Comparison of ENCODE assay signal across 1 cellular context in the genomic region with DNA sequence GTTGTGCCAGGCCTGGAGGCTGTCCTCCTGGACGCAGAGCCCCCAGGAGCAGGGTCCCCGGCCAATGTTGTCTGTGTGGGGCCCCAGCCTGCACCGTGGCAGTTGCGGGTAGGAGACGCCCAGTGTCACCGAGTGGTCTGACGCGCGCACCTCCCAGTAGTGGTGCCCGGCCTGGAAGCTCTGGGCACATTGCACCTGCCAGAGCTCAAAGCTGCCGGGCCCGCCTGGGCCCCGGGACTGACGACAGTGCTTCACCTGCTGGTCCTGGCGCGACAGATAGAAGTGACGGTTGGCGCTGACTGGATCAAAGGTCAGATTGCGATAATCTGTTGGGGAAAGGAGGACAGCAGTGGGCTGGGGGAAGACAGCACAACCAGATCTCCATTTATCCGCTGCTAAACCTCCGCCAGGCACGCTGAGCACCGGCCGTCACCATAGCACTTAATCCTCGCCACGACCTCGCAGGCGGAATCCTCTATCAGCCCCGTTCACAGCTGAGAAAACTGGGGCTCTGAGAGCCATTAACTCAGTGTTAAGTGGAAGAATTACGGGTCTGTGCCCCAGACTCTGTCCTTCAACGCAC.
TF ChIP-seq lines count a peak whose summit lies in the region.

No MANE protein-coding gene starts in this region.

TF ChIP-seq in HepG2, 621 proteins besides CTCF, POLR2A, EP300 and RAD21 (continued from another document and continues in another):
- TF ChIP-seq, protein P1, sequence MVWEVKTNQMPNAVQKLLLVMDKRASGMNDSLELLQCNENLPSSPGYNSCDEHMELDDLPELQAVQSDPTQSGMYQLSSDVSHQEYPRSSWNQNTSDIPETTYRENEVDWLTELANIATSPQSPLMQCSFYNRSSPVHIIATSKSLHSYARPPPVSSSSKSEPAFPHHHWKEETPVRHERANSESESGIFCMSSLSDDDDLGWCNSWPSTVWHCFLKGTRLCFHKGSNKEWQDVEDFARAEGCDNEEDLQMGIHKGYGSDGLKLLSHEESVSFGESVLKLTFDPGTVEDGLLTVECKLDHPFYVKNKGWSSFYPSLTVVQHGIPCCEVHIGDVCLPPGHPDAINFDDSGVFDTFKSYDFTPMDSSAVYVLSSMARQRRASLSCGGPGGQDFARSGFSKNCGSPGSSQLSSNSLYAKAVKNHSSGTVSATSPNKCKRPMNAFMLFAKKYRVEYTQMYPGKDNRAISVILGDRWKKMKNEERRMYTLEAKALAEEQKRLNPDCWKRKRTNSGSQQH (CRISPR knock-in tag; IDR thresholded peaks at IDR 0.05; ENCODE audit: low read depth), result no peak
- no peak for TF ChIP-seq ZKSCAN8 (CRISPR knock-in tag; IDR thresholded peaks at IDR 0.05; ENCODE audit: borderline replicate concordance)
- no peak for TF ChIP-seq NFKBIZ (CRISPR knock-in tag; IDR thresholded peaks at IDR 0.05)
- TF ChIP-seq HES4 (CRISPR knock-in tag; IDR thresholded peaks at IDR 0.05; ENCODE audit: borderline replicate concordance), result no peak
- TF ChIP-seq MBD4 (IDR thresholded peaks at IDR 0.05; ENCODE audit: borderline replicate concordance, low read length), result no peak
- no peak for TF ChIP-seq AGO1 (IDR thresholded peaks at IDR 0.05; ENCODE audit: low read depth, low read length, poor library complexity, severe bottlenecking)
- TF ChIP-seq MEIS1 (CRISPR knock-in tag; IDR thresholded peaks at IDR 0.05; ENCODE audit: borderline replicate concordance), result no peak
- TF ChIP-seq ZNF670 (CRISPR knock-in tag; IDR thresholded peaks at IDR 0.05; ENCODE audit: borderline replicate concordance), result no peak
- TF ChIP-seq, protein P2, sequence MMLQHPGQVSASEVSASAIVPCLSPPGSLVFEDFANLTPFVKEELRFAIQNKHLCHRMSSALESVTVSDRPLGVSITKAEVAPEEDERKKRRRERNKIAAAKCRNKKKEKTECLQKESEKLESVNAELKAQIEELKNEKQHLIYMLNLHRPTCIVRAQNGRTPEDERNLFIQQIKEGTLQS (CRISPR knock-in tag; IDR thresholded peaks at IDR 0.05), result no peak
- TF ChIP-seq, protein P3, sequence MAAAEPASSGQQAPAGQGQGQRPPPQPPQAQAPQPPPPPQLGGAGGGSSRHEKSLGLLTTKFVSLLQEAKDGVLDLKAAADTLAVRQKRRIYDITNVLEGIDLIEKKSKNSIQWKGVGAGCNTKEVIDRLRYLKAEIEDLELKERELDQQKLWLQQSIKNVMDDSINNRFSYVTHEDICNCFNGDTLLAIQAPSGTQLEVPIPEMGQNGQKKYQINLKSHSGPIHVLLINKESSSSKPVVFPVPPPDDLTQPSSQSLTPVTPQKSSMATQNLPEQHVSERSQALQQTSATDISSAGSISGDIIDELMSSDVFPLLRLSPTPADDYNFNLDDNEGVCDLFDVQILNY (CRISPR knock-in tag; conservative IDR thresholded peaks at IDR 0.05), result no peak
- TF ChIP-seq NFYB (CRISPR knock-in tag; IDR thresholded peaks at IDR 0.05), result no peak
- no peak for TF ChIP-seq CENPT (CRISPR knock-in tag; IDR thresholded peaks at IDR 0.05; ENCODE audit: low read depth)
- TF ChIP-seq RBFOX2 (IDR thresholded peaks at IDR 0.05; ENCODE audit: low read depth, low read length), result peak; percentile 59; the same call in 1 of the 2 replicates
- no peak for TF ChIP-seq AGO2 (optimal IDR thresholded peaks at IDR 0.05; ENCODE audit: low read depth, low read length)
- no peak for TF ChIP-seq SRSF1 (optimal IDR thresholded peaks at IDR 0.05; ENCODE audit: low read depth, low read length)
- TF ChIP-seq, protein P4, sequence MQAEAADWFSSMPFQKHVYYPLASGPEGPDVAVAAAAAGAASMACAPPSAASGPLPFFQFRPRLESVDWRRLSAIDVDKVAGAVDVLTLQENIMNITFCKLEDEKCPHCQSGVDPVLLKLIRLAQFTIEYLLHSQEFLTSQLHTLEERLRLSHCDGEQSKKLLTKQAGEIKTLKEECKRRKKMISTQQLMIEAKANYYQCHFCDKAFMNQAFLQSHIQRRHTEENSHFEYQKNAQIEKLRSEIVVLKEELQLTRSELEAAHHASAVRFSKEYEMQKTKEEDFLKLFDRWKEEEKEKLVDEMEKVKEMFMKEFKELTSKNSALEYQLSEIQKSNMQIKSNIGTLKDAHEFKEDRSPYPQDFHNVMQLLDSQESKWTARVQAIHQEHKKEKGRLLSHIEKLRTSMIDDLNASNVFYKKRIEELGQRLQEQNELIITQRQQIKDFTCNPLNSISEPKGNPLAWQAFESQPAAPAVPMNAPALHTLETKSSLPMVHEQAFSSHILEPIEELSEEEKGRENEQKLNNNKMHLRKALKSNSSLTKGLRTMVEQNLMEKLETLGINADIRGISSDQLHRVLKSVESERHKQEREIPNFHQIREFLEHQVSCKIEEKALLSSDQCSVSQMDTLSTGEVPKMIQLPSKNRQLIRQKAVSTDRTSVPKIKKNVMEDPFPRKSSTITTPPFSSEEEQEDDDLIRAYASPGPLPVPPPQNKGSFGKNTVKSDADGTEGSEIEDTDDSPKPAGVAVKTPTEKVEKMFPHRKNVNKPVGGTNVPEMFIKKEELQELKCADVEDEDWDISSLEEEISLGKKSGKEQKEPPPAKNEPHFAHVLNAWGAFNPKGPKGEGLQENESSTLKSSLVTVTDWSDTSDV (CRISPR knock-in tag; IDR thresholded peaks at IDR 0.05), result no peak
- TF ChIP-seq, protein P5, sequence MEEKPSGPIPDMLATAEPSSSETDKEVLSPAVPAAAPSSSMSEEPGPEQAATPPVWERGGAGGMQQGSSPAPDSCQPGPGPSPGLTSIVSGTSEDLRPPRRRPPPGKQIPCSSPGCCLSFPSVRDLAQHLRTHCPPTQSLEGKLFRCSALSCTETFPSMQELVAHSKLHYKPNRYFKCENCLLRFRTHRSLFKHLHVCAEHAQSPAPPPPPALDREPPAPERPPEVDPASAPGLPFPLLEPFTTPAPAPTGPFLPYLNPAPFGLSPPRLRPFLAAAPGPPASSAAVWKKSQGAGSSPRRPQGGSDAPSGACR (CRISPR knock-in tag; IDR thresholded peaks at IDR 0.05), result peak; percentile 15; the same call in 1 of the 2 replicates
- TF ChIP-seq ZFP82 (CRISPR knock-in tag; IDR thresholded peaks at IDR 0.05; ENCODE audit: borderline replicate concordance), result no peak
- no peak for TF ChIP-seq ZC3H13 (CRISPR knock-in tag; IDR thresholded peaks at IDR 0.05)
- no peak for TF ChIP-seq ZSCAN12 (CRISPR knock-in tag; IDR thresholded peaks at IDR 0.05)
- TF ChIP-seq, protein P6, sequence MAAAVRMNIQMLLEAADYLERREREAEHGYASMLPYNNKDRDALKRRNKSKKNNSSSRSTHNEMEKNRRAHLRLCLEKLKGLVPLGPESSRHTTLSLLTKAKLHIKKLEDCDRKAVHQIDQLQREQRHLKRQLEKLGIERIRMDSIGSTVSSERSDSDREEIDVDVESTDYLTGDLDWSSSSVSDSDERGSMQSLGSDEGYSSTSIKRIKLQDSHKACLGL (CRISPR knock-in tag; IDR thresholded peaks at IDR 0.05), result peak; percentile 49; the same call in 1 of the 2 replicates
- TF ChIP-seq ZNF724P (CRISPR knock-in tag; IDR thresholded peaks at IDR 0.05; ENCODE audit: borderline replicate concordance), result no peak
- TF ChIP-seq SMARCE1 (IDR thresholded peaks at IDR 0.05; ENCODE audit: borderline replicate concordance), result no peak
- TF ChIP-seq, protein P7, sequence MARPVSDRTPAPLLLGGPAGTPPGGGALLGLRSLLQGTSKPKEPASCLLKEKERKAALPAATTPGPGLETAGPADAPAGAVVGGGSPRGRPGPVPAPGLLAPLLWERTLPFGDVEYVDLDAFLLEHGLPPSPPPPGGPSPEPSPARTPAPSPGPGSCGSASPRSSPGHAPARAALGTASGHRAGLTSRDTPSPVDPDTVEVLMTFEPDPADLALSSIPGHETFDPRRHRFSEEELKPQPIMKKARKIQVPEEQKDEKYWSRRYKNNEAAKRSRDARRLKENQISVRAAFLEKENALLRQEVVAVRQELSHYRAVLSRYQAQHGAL (CRISPR knock-in tag; IDR thresholded peaks at IDR 0.05; ENCODE audit: not compliant biosample characterization), result no peak
- no peak for TF ChIP-seq ZBTB21 (CRISPR knock-in tag; IDR thresholded peaks at IDR 0.05)
- TF ChIP-seq CBX5 (CRISPR knock-in tag; IDR thresholded peaks at IDR 0.05; ENCODE audit: borderline replicate concordance), result no peak
- TF ChIP-seq, protein P8, sequence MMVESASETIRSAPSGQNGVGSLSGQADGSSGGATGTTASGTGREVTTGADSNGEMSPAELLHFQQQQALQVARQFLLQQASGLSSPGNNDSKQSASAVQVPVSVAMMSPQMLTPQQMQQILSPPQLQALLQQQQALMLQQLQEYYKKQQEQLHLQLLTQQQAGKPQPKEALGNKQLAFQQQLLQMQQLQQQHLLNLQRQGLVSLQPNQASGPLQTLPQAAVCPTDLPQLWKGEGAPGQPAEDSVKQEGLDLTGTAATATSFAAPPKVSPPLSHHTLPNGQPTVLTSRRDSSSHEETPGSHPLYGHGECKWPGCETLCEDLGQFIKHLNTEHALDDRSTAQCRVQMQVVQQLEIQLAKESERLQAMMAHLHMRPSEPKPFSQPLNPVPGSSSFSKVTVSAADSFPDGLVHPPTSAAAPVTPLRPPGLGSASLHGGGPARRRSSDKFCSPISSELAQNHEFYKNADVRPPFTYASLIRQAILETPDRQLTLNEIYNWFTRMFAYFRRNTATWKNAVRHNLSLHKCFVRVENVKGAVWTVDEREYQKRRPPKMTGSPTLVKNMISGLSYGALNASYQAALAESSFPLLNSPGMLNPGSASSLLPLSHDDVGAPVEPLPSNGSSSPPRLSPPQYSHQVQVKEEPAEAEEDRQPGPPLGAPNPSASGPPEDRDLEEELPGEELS (CRISPR knock-in tag; IDR thresholded peaks at IDR 0.05), result no peak
- no peak for TF ChIP-seq ZNF713 (CRISPR knock-in tag; IDR thresholded peaks at IDR 0.05)
- TF ChIP-seq ARNT (IDR thresholded peaks at IDR 0.05), result no peak
- TF ChIP-seq, protein P9, sequence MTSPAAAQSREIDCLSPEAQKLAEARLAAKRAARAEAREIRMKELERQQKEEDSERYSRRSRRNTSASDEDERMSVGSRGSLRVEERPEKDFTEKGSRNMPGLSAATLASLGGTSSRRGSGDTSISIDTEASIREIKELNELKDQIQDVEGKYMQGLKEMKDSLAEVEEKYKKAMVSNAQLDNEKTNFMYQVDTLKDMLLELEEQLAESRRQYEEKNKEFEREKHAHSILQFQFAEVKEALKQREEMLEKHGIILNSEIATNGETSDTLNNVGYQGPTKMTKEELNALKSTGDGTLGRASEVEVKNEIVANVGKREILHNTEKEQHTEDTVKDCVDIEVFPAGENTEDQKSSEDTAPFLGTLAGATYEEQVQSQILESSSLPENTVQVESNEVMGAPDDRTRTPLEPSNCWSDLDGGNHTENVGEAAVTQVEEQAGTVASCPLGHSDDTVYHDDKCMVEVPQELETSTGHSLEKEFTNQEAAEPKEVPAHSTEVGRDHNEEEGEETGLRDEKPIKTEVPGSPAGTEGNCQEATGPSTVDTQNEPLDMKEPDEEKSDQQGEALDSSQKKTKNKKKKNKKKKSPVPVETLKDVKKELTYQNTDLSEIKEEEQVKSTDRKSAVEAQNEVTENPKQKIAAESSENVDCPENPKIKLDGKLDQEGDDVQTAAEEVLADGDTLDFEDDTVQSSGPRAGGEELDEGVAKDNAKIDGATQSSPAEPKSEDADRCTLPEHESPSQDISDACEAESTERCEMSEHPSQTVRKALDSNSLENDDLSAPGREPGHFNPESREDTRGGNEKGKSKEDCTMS (CRISPR knock-in tag; conservative IDR thresholded peaks at IDR 0.05), result no peak
- no peak for TF ChIP-seq RBAK (CRISPR knock-in tag; IDR thresholded peaks at IDR 0.05)
- no peak for TF ChIP-seq ZNF782 (CRISPR knock-in tag; IDR thresholded peaks at IDR 0.05; ENCODE audit: borderline replicate concordance)
- no peak for TF ChIP-seq SKI (IDR thresholded peaks at IDR 0.05; ENCODE audit: partially characterized antibody)
- TF ChIP-seq, protein P10, sequence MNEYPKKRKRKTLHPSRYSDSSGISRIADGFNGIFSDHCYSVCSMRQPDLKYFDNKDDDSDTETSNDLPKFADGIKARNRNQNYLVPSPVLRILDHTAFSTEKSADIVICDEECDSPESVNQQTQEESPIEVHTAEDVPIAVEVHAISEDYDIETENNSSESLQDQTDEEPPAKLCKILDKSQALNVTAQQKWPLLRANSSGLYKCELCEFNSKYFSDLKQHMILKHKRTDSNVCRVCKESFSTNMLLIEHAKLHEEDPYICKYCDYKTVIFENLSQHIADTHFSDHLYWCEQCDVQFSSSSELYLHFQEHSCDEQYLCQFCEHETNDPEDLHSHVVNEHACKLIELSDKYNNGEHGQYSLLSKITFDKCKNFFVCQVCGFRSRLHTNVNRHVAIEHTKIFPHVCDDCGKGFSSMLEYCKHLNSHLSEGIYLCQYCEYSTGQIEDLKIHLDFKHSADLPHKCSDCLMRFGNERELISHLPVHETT (CRISPR knock-in tag; conservative IDR thresholded peaks at IDR 0.05), result no peak
- no peak for TF ChIP-seq EEA1 (CRISPR knock-in tag; IDR thresholded peaks at IDR 0.05; ENCODE audit: borderline replicate concordance)
- TF ChIP-seq KMT2A (CRISPR knock-in tag; IDR thresholded peaks at IDR 0.05), result no peak
- TF ChIP-seq, protein P11, sequence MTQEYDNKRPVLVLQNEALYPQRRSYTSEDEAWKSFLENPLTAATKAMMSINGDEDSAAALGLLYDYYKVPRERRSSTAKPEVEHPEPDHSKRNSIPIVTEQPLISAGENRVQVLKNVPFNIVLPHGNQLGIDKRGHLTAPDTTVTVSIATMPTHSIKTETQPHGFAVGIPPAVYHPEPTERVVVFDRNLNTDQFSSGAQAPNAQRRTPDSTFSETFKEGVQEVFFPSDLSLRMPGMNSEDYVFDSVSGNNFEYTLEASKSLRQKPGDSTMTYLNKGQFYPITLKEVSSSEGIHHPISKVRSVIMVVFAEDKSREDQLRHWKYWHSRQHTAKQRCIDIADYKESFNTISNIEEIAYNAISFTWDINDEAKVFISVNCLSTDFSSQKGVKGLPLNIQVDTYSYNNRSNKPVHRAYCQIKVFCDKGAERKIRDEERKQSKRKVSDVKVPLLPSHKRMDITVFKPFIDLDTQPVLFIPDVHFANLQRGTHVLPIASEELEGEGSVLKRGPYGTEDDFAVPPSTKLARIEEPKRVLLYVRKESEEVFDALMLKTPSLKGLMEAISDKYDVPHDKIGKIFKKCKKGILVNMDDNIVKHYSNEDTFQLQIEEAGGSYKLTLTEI (CRISPR knock-in tag; conservative IDR thresholded peaks at IDR 0.05), result no peak
- TF ChIP-seq CEBPB (IDR thresholded peaks at IDR 0.05; ENCODE audit: borderline replicate concordance, low read depth, low read length), result peak; percentile 62; the same call in 1 of the 2 replicates
- no peak for TF ChIP-seq MLLT10 (CRISPR knock-in tag; IDR thresholded peaks at IDR 0.05)
- TF ChIP-seq, protein P12, sequence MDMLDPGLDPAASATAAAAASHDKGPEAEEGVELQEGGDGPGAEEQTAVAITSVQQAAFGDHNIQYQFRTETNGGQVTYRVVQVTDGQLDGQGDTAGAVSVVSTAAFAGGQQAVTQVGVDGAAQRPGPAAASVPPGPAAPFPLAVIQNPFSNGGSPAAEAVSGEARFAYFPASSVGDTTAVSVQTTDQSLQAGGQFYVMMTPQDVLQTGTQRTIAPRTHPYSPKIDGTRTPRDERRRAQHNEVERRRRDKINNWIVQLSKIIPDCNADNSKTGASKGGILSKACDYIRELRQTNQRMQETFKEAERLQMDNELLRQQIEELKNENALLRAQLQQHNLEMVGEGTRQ (IDR thresholded peaks at IDR 0.05; ENCODE audit: low read depth, low read length), result no peak
- TF ChIP-seq, protein P12 (CRISPR knock-in tag; IDR thresholded peaks at IDR 0.05; ENCODE audit: borderline replicate concordance), result no peak
- TF ChIP-seq CBFB (CRISPR knock-in tag; IDR thresholded peaks at IDR 0.05), result no peak
- TF ChIP-seq TMF1 (CRISPR knock-in tag; IDR thresholded peaks at IDR 0.05; ENCODE audit: low read depth), result no peak
- TF ChIP-seq TOPORS (CRISPR knock-in tag; IDR thresholded peaks at IDR 0.05), result 0 out of 2 replicates have a peak, but pooled peaks have one; percentile 2
